In the genomic region with DNA sequence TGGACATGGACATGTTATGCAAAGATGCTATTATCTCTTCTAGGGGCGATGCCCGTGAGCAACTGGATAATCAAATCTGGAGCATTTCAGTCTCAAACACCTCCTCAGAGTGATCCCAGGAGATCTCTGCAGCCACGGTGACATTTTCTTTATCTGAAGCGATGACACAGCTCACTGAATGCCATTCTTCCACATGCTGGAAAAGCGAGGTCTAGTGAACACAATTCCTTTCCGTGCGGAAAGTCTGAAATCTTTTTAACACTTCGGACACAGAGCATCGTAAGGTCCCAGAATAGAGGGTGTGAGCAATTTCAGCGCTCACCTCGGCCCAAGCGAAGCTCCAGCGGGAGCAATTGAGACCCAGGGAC, we compare ENCODE assay signal across 8 cellular contexts. TPM values are rescaled to one million over a fixed set of nuclear protein-coding genes. Genes with fewer than 3 reads are reported as not detected.
DNase-seq lines count a peak whose midpoint lies in the region; ATAC-seq and TF ChIP-seq lines count a peak whose summit lies in the region.

No MANE protein-coding gene starts in this region.

- CTCF ChIA-PET in BJ (lab: Yijun Ruan, JAX), result interaction anchor here (0.6 to 3.6 kb wide), 8 partner anchors 10 to 140 kb away, joined by 3 to 19 read pairs (median 7); a partner anchor contains a TSS

- H3K27me3 Mint-ChIP-seq in central memory CD8-positive, alpha-beta T cell, result no peaks in the 10 kb centered on the region
- H3K27me3 Mint-ChIP-seq in naive B cell, result no peaks in the 10 kb centered on the region

- peaks cover 44% of the 10 kb centered on the region for H3K36me3 Mint-ChIP-seq in central memory CD8-positive, alpha-beta T cell (ENCODE audit: insufficient read depth)
- peaks cover 0 to 4% of the 10 kb centered on the region in 2 donors for H3K36me3 Mint-ChIP-seq in naive B cell

- H3K4me1 Mint-ChIP-seq in central memory CD8-positive, alpha-beta T cell, result peaks cover 30% of the 10 kb centered on the region
- H3K4me1 Mint-ChIP-seq in naive B cell, result peaks cover 42 to 70% (median 55%) of the 10 kb centered on the region in 3 donors

- no peaks in the 10 kb centered on the region for H3K27me3 ChIP-seq in BJ (ENCODE audit: control insufficient read depth, insufficient read depth, low read length)
- H3K27me3 ChIP-seq in HUES48 (ENCODE audit: control insufficient read depth, insufficient read depth, low read length), result no peaks in the 10 kb centered on the region

- no peaks in the 10 kb centered on the region for H3K9me3 Mint-ChIP-seq in central memory CD8-positive, alpha-beta T cell
- H3K9me3 Mint-ChIP-seq in naive B cell, result no peaks in the 10 kb centered on the region

- H3K27ac ChIP-seq in HUES48 (ENCODE audit: low read depth, low read length), result peak overlapping the region; percentile 57

- peak overlapping the region; percentile 82 for H3K9ac ChIP-seq in HUES48 (ENCODE audit: low read depth, low read length)

- POLR2A ChIA-PET in BJ (lab: Charles Lee), result no interaction called here

- H3K4me3 Mint-ChIP-seq in central memory CD8-positive, alpha-beta T cell, result peak overlapping the region; percentile 81
- peak overlapping the region; percentile 79 to 96 (median 91) for H3K4me3 Mint-ChIP-seq in naive B cell

- no peak for TF ChIP-seq CTCF in BJ (IDR thresholded peaks at IDR 0.05; ENCODE audit: insufficient read depth, low read depth, low read length)

- peaks cover 5% of the 10 kb centered on the region; the same call in 1 of the 2 replicates for H3K4me1 ChIP-seq in HUES48 (ENCODE audit: control insufficient read depth, insufficient read depth, low read length)

- peak overlapping the region; percentile 81 for H3K27ac Mint-ChIP-seq in central memory CD8-positive, alpha-beta T cell (ENCODE audit: low read depth)
- H3K27ac Mint-ChIP-seq in naive B cell, result peak overlapping the region; percentile 17 to 94 (median 84)

- no peak for DNase-seq in BJ (ENCODE audit: low read depth)
- no peak for DNase-seq in central memory CD8-positive, alpha-beta T cell (ENCODE audit: low spot score in 2 of 2)
- no peak for DNase-seq in naive B cell
- DNase-seq in DMS114 treated with DMSO at 0.1 percent for 48 hours (lab: John Stamatoyannopoulos, UW; ENCODE audit: unreplicated experiment), result no peak
- DNase-seq in EL, result no peak
- no peak for DNase-seq in CD1c-positive myeloid dendritic cell (ENCODE audit: extremely low spot score)
- no peak for DNase-seq in NCI-H69 (lab: John Stamatoyannopoulos, UW)

- H3K36me3 ChIP-seq in BJ (ENCODE audit: control insufficient read depth, insufficient read depth, low read length) (peaks cover 1% of the 10 kb centered on the region), HUES48 (ENCODE audit: control insufficient read depth, insufficient read depth, low read length) (peaks cover 46% of the 10 kb centered on the region)

- H3K4me3 ChIP-seq in BJ (ENCODE audit: low read depth, low read length) (peak overlapping the region; percentile 77), HUES48 (ENCODE audit: low read depth, low read length) (peak overlapping the region; percentile 81)

- H3K9me3 ChIP-seq in HUES48 (ENCODE audit: control insufficient read depth, insufficient read depth, low read length), result no peaks in the 10 kb centered on the region

- no peak for ATAC-seq in central memory CD8-positive, alpha-beta T cell (replicated peaks; ENCODE audit: extremely low read depth, poor library complexity, severe bottlenecking)
- ATAC-seq in naive B cell (ENCODE audit: low read depth in 2 of 2), result no peak

RNA-seq across cellular contexts. Expression of a gene that starts 0.5 kb away (rescaled TPM):
- 2.1 and 2.9 TPM in 2 replicates for polyA plus RNA-seq in BJ (2011; rRNA removed)
- 3.1 and 4.4 TPM in 2 replicates for polyA minus RNA-seq in BJ (2011; rRNA and poly(A)+ RNA removed)
- 1 to 10 TPM in 1 of 6 donors, under 1 TPM in 5; 0.19 to 2.3 (median 0.74) TPM for polyA plus RNA-seq in naive B cell (ENCODE audit: low read depth in 6 of 6)

RNA-seq across cellular contexts. Expression of a gene that starts 27.2 kb away (rescaled TPM):
- polyA plus RNA-seq in BJ (2011; rRNA removed) (5.0 and 6.5 TPM in 2 replicates), naive B cell (ENCODE audit: low read depth in 6 of 6) (100 to 1,000 TPM; 377 to 864 (median 638) TPM)
- 3.7 and 5.6 TPM in 2 replicates for polyA minus RNA-seq in BJ (2011; rRNA and poly(A)+ RNA removed)

RNA-seq across cellular contexts. Expression of a gene that starts 54.6 kb away (rescaled TPM):
- polyA plus RNA-seq in BJ (2011; rRNA removed), result 38.6 and 42.2 TPM in 2 replicates
- 3.8 and 5.6 TPM in 2 replicates for polyA minus RNA-seq in BJ (2011; rRNA and poly(A)+ RNA removed)
- polyA plus RNA-seq in naive B cell (ENCODE audit: low read depth in 6 of 6), result 10 to 100 TPM; 38.9 to 83.4 (median 55.2) TPM

RNA-seq across cellular contexts. Expression of a gene that starts 54.8 kb away (rescaled TPM):
- polyA plus RNA-seq in BJ (2011; rRNA removed), result 137 and 207 TPM in 2 replicates
- polyA minus RNA-seq in BJ (2011; rRNA and poly(A)+ RNA removed), result 121 and 167 TPM in 2 replicates
- 10 to 100 TPM; 37.1 to 56.5 (median 45.1) TPM for polyA plus RNA-seq in naive B cell (ENCODE audit: low read depth in 6 of 6)

Comparison
In these comparisons a context has a peak if more than half of its experiments do, and no peak if none do; other contexts are left out.
1. RNA of a gene that starts 27.2 kb away (polyA plus RNA-seq): 377 to 864 TPM in naive B cell; 5.0 to 6.5 TPM in BJ; every median in the first group is over 10 times any median in the second.